ENCODE assay signal across 16 cellular contexts in genomic region chr11:75505966-75506692, GRCh38. TPM values are rescaled to one million over a fixed set of nuclear protein-coding genes. Genes with fewer than 3 reads are reported as not detected.
DNase-seq lines count a peak whose midpoint lies in the region; ATAC-seq and TF ChIP-seq lines count a peak whose summit lies in the region.
"Had no signal": no experiment of that assay in that cellular context is flagged by ENCODE, and none has a peak within 500 bp of the region (broad histone marks: within the 10 kb centered on the region; RNA-seq: fewer than 3 reads in every experiment).

No MANE protein-coding gene starts in this region.

- WGBS in endodermal cell (ENCODE audit: insufficient coverage in 1 of 2, insufficient read length in 1 of 2), 2 experiments: 94% methylated on average over 8 to 11 of the region's 11 CpGs
- WGBS in mammary epithelial cell (ENCODE audit: low coverage, missing lambda C conversion rate): 98% methylated on average over 9 of the region's 11 CpGs

- no peak overlapping the region for H3K27ac ChIP-seq in CD4-positive, CD25-positive, alpha-beta regulatory T cell (ENCODE audit: insufficient read depth, low read length, poor library complexity, severe bottlenecking)
- no peak overlapping the region for H3K27ac ChIP-seq in osteoblast (ENCODE audit: low read depth, low read length)
- no peak overlapping the region for H3K27ac ChIP-seq in endodermal cell (ENCODE audit: low read depth, low read length)
- H3K27ac ChIP-seq in mammary epithelial cell (ENCODE audit: insufficient read depth, low read depth, low read length): no peak overlapping the region
- H3K27ac ChIP-seq: lower lobe of right lung had no signal

- dilution Hi-C loops in mammary epithelial cell (cut with HindIII; ENCODE audit: low sequenced_read_pairs): no loop called here

- intact Hi-C loops in posterior cingulate gyrus (cut with DNase I) (no loop called here), mammary epithelial cell (cut with micrococcal nuclease) (no loop called here)

- peaks cover 36% of the 10 kb centered on the region for H3K4me1 ChIP-seq in CD4-positive, CD25-positive, alpha-beta regulatory T cell (ENCODE audit: control insufficient read depth, insufficient read depth, low read length, poor library complexity, severe bottlenecking)
- H3K4me1 ChIP-seq in osteoblast (ENCODE audit: insufficient read depth, low read length): no peaks in the 10 kb centered on the region
- no peaks in the 10 kb centered on the region for H3K4me1 ChIP-seq in endodermal cell (ENCODE audit: control insufficient read depth, insufficient read depth, low read length)
- H3K4me1 ChIP-seq in mammary epithelial cell (ENCODE audit: insufficient read depth, low read length): peaks cover 5% of the 10 kb centered on the region

- no peak for ATAC-seq in CD4-positive, CD25-positive, alpha-beta regulatory T cell (ENCODE audit: low read depth in 2 of 2)
- ATAC-seq: activated CD4-positive, CD25-positive, alpha-beta regulatory T cell treated with anti-CD3 and anti-CD28 coated beads, Interleukin-2, amount 50 U/mL, for 24 hours; HCT116; lower lobe of right lung; natural killer cell treated with Interleukin-12 subunit alpha and Interleukin-12 subunit beta and Interleukin-15 and Interleukin-18, amount 100 ng/mL, for 72 hours had no signal

- H3K4me3 Mint-ChIP-seq in CD4-positive, CD25-positive, alpha-beta regulatory T cell: peak overlapping the region in 2 of 4 donors; percentile 21 to 30
- no peak overlapping the region for H3K4me3 Mint-ChIP-seq in endodermal cell
- H3K4me3 Mint-ChIP-seq: natural killer cell treated with Interleukin-12 subunit alpha and Interleukin-12 subunit beta and Interleukin-15 and Interleukin-18, amount 100 ng/mL, for 72 hours had no signal

- H2AFZ ChIP-seq in osteoblast (ENCODE audit: low read length) (no peak overlapping the region), mammary epithelial cell (ENCODE audit: low read depth, low read length) (no peak overlapping the region)

- H3K36me3 ChIP-seq in CD4-positive, CD25-positive, alpha-beta regulatory T cell (ENCODE audit: control insufficient read depth, insufficient read depth, low read length): no peaks in the 10 kb centered on the region
- H3K36me3 ChIP-seq in osteoblast (ENCODE audit: insufficient read depth, low read length): no peaks in the 10 kb centered on the region
- no peaks in the 10 kb centered on the region for H3K36me3 ChIP-seq in endodermal cell (ENCODE audit: control insufficient read depth, insufficient read depth, low read length)
- H3K36me3 ChIP-seq in mammary epithelial cell (ENCODE audit: insufficient read depth, low read length): no peaks in the 10 kb centered on the region
- H3K36me3 ChIP-seq: lower lobe of right lung had no signal

- peak overlapping the region; percentile 44 to 66 (median 59) for H3K27ac Mint-ChIP-seq in CD4-positive, CD25-positive, alpha-beta regulatory T cell
- H3K27ac Mint-ChIP-seq in endodermal cell: no peak overlapping the region

- peaks cover 6 to 53% (median 32%) of the 10 kb centered on the region in 4 donors for H3K4me1 Mint-ChIP-seq in CD4-positive, CD25-positive, alpha-beta regulatory T cell
- peaks cover 2% of the 10 kb centered on the region for H3K4me1 Mint-ChIP-seq in endodermal cell

- H4K20me1 ChIP-seq in osteoblast (ENCODE audit: insufficient read depth, low read length) (peaks cover 2% of the 10 kb centered on the region), mammary epithelial cell (ENCODE audit: insufficient read depth, low read length) (no peaks in the 10 kb centered on the region)

- BruUV-seq in mammary epithelial cell (replicated peaks; lab: Mats Ljungman, UMichigan): no TSS peak

- no peaks in the 10 kb centered on the region for H3K27me3 ChIP-seq in CD4-positive, CD25-positive, alpha-beta regulatory T cell (ENCODE audit: control insufficient read depth, insufficient read depth, low read length)
- H3K27me3 ChIP-seq in osteoblast (ENCODE audit: insufficient read depth, low read length) (no peaks in the 10 kb centered on the region), endodermal cell (ENCODE audit: control insufficient read depth, insufficient read depth, low read length, poor library complexity, severe bottlenecking) (no peaks in the 10 kb centered on the region), mammary epithelial cell (ENCODE audit: insufficient read depth, low read length) (no peaks in the 10 kb centered on the region)

- no peaks in the 10 kb centered on the region for H3K27me3 Mint-ChIP-seq in CD4-positive, CD25-positive, alpha-beta regulatory T cell
- H3K27me3 Mint-ChIP-seq in endodermal cell (ENCODE audit: insufficient read depth): no peaks in the 10 kb centered on the region
- H3K27me3 Mint-ChIP-seq: natural killer cell treated with Interleukin-12 subunit alpha and Interleukin-12 subunit beta and Interleukin-15 and Interleukin-18, amount 100 ng/mL, for 72 hours had no signal

- in situ Hi-C loops in mammary epithelial cell (cut with MboI; ENCODE audit: low sequenced_read_pairs in 2 of 2): no loop called here

- no peaks in the 10 kb centered on the region for H3K9me3 Mint-ChIP-seq in CD4-positive, CD25-positive, alpha-beta regulatory T cell
- no peaks in the 10 kb centered on the region for H3K9me3 Mint-ChIP-seq in endodermal cell
- H3K9me3 Mint-ChIP-seq: natural killer cell treated with Interleukin-12 subunit alpha and Interleukin-12 subunit beta and Interleukin-15 and Interleukin-18, amount 100 ng/mL, for 72 hours had no signal

- no peak overlapping the region for H3K4me3 ChIP-seq in CD4-positive, CD25-positive, alpha-beta regulatory T cell (ENCODE audit: low read depth, low read length)
- no peak overlapping the region for H3K4me3 ChIP-seq in osteoblast (ENCODE audit: insufficient read depth, low read length)
- H3K4me3 ChIP-seq in endodermal cell (ENCODE audit: low read length): no peak overlapping the region
- no peak overlapping the region for H3K4me3 ChIP-seq in mammary epithelial cell (replicated peaks in 1 of 3; ENCODE audit: insufficient read depth in 1 of 3, low read depth in 2 of 3, low read length in 3 of 3)
- H3K4me3 ChIP-seq: lower lobe of right lung had no signal

- no peak for TF ChIP-seq CTCF in osteoblast (IDR thresholded peaks at IDR 0.05; ENCODE audit: extremely low read depth, low read depth, low read length)
- TF ChIP-seq CTCF in endodermal cell (conservative IDR thresholded peaks at IDR 0.05): no peak
- TF ChIP-seq CTCF in mammary epithelial cell (conservative IDR thresholded peaks at IDR 0.05 in 1 of 2, IDR thresholded peaks at IDR 0.05 in 1 of 2; ENCODE audit: extremely low read depth in 1 of 2, insufficient read depth in 1 of 2, low read depth in 1 of 2, low read length in 2 of 2): no peak

- H3K9me3 ChIP-seq in CD4-positive, CD25-positive, alpha-beta regulatory T cell (ENCODE audit: control insufficient read depth in 2 of 2, low read length in 2 of 2): no peaks in the 10 kb centered on the region
- H3K9me3 ChIP-seq in osteoblast (ENCODE audit: low read depth, low read length): no peaks in the 10 kb centered on the region
- H3K9me3 ChIP-seq in endodermal cell (ENCODE audit: control insufficient read depth, low read length): no peaks in the 10 kb centered on the region
- no peaks in the 10 kb centered on the region for H3K9me3 ChIP-seq in mammary epithelial cell (replicated peaks; ENCODE audit: insufficient read depth, low read length)
- H3K9me3 ChIP-seq: lower lobe of right lung had no signal

- no peak for DNase-seq in CD4-positive, CD25-positive, alpha-beta regulatory T cell
- DNase-seq in NCI-H146 treated with DMSO at 0.1 percent for 48 hours (lab: John Stamatoyannopoulos, UW; ENCODE audit: unreplicated experiment): peak; percentile 11
- peak; percentile 28 for DNase-seq in globus pallidus (ENCODE audit: low spot score)
- peak; percentile 81 for DNase-seq in osteoblast (ENCODE audit: insufficient read length, low spot score, missing footprints)
- no peak for DNase-seq in posterior cingulate gyrus
- no peak for DNase-seq in endodermal cell
- DNase-seq in mammary epithelial cell: no peak
- DNase-seq in NOMO-1 (lab: John Stamatoyannopoulos, UW; ENCODE audit: unreplicated experiment in 2 of 2): no peak
- DNase-seq: activated CD8-positive, alpha-beta memory T cell treated with anti-CD3 and anti-CD28 coated beads, Interleukin-2, amount 50 U/mL, for 48 hours; aorta; lower lobe of right lung; NCI-H1694; NCI-H226 had no signal

- CTCF ChIA-PET in mammary epithelial cell (lab: Charles Lee; ENCODE audit: low non-redundant PET): no interaction called here

- H3K9ac ChIP-seq in endodermal cell (ENCODE audit: extremely low read depth, low read length, poor library complexity, severe bottlenecking) (no peak overlapping the region), mammary epithelial cell (ENCODE audit: insufficient read depth, low read length) (no peak overlapping the region)

- H3K79me2 ChIP-seq in osteoblast (ENCODE audit: insufficient read depth, low read length): no peaks in the 10 kb centered on the region
- H3K79me2 ChIP-seq in mammary epithelial cell (ENCODE audit: insufficient read depth, low read length): no peaks in the 10 kb centered on the region

- peaks cover 3% of the 10 kb centered on the region for H3K36me3 Mint-ChIP-seq in CD4-positive, CD25-positive, alpha-beta regulatory T cell
- H3K36me3 Mint-ChIP-seq in endodermal cell (ENCODE audit: low read depth): no peaks in the 10 kb centered on the region
- H3K36me3 Mint-ChIP-seq: natural killer cell treated with Interleukin-12 subunit alpha and Interleukin-12 subunit beta and Interleukin-15 and Interleukin-18, amount 100 ng/mL, for 72 hours had no signal

- H3K4me2 ChIP-seq in osteoblast (ENCODE audit: insufficient read depth, low read length) (no peak overlapping the region), mammary epithelial cell (ENCODE audit: insufficient read depth, low read depth, low read length) (no peak overlapping the region)

RNA-seq across cellular contexts. Expression of gene GDPD5, which starts 19.6 kb away (rescaled TPM):
- 170 TPM for total RNA-seq in CD4-positive, CD25-positive, alpha-beta regulatory T cell
- 10 to 100 TPM in 3 of 4 donors, 1 to 10 TPM in 1; 8.0 to 23.4 (median 15.9) TPM for polyA plus RNA-seq in CD4-positive, CD25-positive, alpha-beta regulatory T cell
- total RNA-seq in osteoblast: 13.4 and 14.1 TPM in 2 replicates
- total RNA-seq in endodermal cell: 1 to 10 TPM; 3.0 to 8.6 TPM
- 9.4 TPM for polyA plus RNA-seq in endodermal cell (2013, experiment 1 of 2)
- 7.7 TPM for polyA plus RNA-seq in endodermal cell (2013, experiment 2 of 2)
- 10 to 100 TPM in 1 of 2 donors, 1 to 10 TPM in 1; 9.5 to 13.3 TPM for total RNA-seq in mammary epithelial cell
- 4.4 TPM for polyA plus RNA-seq in mammary epithelial cell
- polyA minus RNA-seq in mammary epithelial cell: 5.9 TPM

RNA-seq across cellular contexts. Expression of gene SERPINH1, which starts 55.9 kb away (rescaled TPM):
- 3.4 TPM for total RNA-seq in CD4-positive, CD25-positive, alpha-beta regulatory T cell
- polyA plus RNA-seq in CD4-positive, CD25-positive, alpha-beta regulatory T cell: 1 to 10 TPM; 1.2 to 4.5 (median 3.3) TPM
- total RNA-seq in osteoblast (1,145 and 1,318 TPM in 2 replicates), endodermal cell (100 to 1,000 TPM; 414 to 454 TPM), mammary epithelial cell (100 to 1,000 TPM in 1 of 2 donors, 10 to 100 TPM in 1; 32.5 to 519 TPM)
- 364 TPM for polyA plus RNA-seq in endodermal cell (2013, experiment 1 of 2)
- 386 TPM for polyA plus RNA-seq in endodermal cell (2013, experiment 2 of 2)
- polyA plus RNA-seq in mammary epithelial cell: 136 TPM
- polyA minus RNA-seq in mammary epithelial cell: 118 TPM

Comparison
In these comparisons a context has a peak if more than half of its experiments do, and no peak if none do; other contexts are left out.
1. DNase-seq: peak in NCI-H146 treated with DMSO at 0.1 percent for 48 hours (single experiment), globus pallidus (single experiment) and osteoblast (single experiment); none in CD4-positive, CD25-positive, alpha-beta regulatory T cell (0 of 3), posterior cingulate gyrus (0 of 10), endodermal cell (single experiment), mammary epithelial cell (single experiment) and NOMO-1 (0 of 2).
2. RNA of gene GDPD5, which starts 19.6 kb away (total RNA-seq): 170 TPM in CD4-positive, CD25-positive, alpha-beta regulatory T cell (single experiment); 13.4 to 14.1 TPM in osteoblast, 9.5 to 13.3 TPM in mammary epithelial cell and 3.0 to 8.6 TPM in endodermal cell; every median in the first group is over 10 times any median in the second.